Comparison of ENCODE assay signal across 25 cellular contexts in the genomic region with DNA sequence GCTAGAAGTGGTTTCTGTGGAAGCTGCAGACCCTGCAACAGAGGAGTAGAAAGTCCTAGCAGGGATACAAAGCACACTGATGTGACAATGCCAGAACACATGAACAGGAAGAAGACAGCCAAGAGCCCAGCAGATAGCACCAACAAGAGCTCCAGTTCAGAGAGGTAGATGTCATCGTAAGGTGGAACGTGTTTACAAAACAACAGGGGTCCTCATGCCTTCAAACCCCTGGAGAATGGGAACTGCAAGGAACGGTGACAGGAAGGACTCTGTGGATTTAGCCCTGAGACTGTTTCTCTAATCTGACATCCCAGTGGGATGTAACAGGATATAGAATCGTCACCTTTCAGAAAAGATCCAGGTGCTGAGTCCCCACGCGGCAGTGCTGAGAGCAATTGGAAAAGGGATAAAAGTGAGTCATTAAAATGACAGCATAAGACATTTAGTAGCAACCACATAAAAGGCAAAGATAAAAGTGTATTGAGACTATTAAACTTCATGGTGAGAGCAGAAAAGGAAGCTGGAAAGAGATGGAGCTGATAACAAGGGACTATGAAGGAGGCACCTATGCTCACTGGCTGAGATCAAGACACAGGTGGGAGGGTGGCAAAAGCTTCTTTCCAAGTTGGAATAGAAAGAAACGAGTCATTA.
"Had no signal": no experiment of that assay in that cellular context is flagged by ENCODE, and none has a peak within 500 bp of the region (broad histone marks: within the 10 kb centered on the region; RNA-seq: fewer than 3 reads in every experiment).

No MANE protein-coding gene starts in this region.

- DNase-seq: activated CD4-positive, alpha-beta T cell treated with anti-CD3 and anti-CD28 coated beads, Interleukin-2, amount 10 ng/mL, durations not matched to agents 7 days and 5 days; activated CD8-positive, alpha-beta T cell treated with anti-CD3 and anti-CD28 coated beads, Interleukin-2, amount 10 ng/mL, durations not matched to agents 7 days and 5 days; activated effector memory CD4-positive, alpha-beta T cell treated with anti-CD3 and anti-CD28 coated beads, Interleukin-2, amount 50 U/mL, for 16 hours; activated naive CD4-positive, alpha-beta T cell treated with anti-CD3 and anti-CD28 coated beads, Interleukin-2, amount 50 U/mL, for 16 hours; activated T-cell treated with anti-CD3 and anti-CD28 coated beads, Interleukin-2, amount 50 U/mL, for 24 hours; adrenal gland; cerebellar nuclear complex; cortex of kidney; gastrocnemius medialis; heart right ventricle; immature natural killer cell; kidney glomerular epithelial cell; left ventricle myocardium inferior; mammary epithelial cell; pancreas; stimulated activated CD4-positive, alpha-beta T cell treated with anti-CD3 and anti-CD28 coated beads, Interleukin-4, amount 100 ng/mL, for 1 hour; stimulated activated naive CD8-positive, alpha-beta T cell treated with anti-CD3 and anti-CD28 coated beads, Interleukin-15, amount 100 ng/mL, for 72 hours; transverse colon had no signal

- H3K9me3 ChIP-seq: adrenal gland, breast epithelium, gastrocnemius medialis, pancreas, suprapubic skin, transverse colon had no signal

- ATAC-seq: activated CD4-positive, CD25-positive, alpha-beta regulatory T cell treated with anti-CD3 and anti-CD28 coated beads, Interleukin-2, amount 50 U/mL, for 24 hours; activated CD8-positive, alpha-beta T cell treated with anti-CD3 and anti-CD28 coated beads, Interleukin-2, amount 10 ng/mL, durations not matched to agents 7 days and 5 days; gastrocnemius medialis; heart right ventricle; pancreas; sciatic nerve; stimulated activated naive CD8-positive, alpha-beta T cell treated with anti-CD3 and anti-CD28 coated beads, Interleukin-15, amount 100 ng/mL, for 72 hours had no signal

- H3K9me3 Mint-ChIP-seq: activated CD4-positive, alpha-beta T cell treated with anti-CD3 and anti-CD28 coated beads, Interleukin-2, amount 10 ng/mL, durations not matched to agents 7 days and 5 days; activated T-cell treated with anti-CD3 and anti-CD28 coated beads, Interleukin-2, amount 50 U/mL, for 24 hours; stimulated activated naive CD8-positive, alpha-beta T cell treated with anti-CD3 and anti-CD28 coated beads, Interleukin-15, amount 100 ng/mL, for 72 hours had no signal

- H3K4me1 Mint-ChIP-seq: immature natural killer cell, neural progenitor cell had no signal

- H3K4me1 ChIP-seq: adrenal gland, breast epithelium, gastrocnemius medialis, heart right ventricle, left ventricle myocardium inferior, pancreas, suprapubic skin, transverse colon had no signal

- H3K27me3 ChIP-seq: adrenal gland, breast epithelium, gastrocnemius medialis, neural progenitor cell, pancreas, suprapubic skin, transverse colon had no signal

- H3K36me3 ChIP-seq: adrenal gland, breast epithelium, gastrocnemius medialis, heart right ventricle, left ventricle myocardium inferior, neural progenitor cell, pancreas, suprapubic skin, transverse colon had no signal

- FAIRE-seq: astrocyte, pancreas had no signal

- H3K27ac Mint-ChIP-seq: activated CD4-positive, alpha-beta T cell treated with anti-CD3 and anti-CD28 coated beads, Interleukin-2, amount 10 ng/mL, durations not matched to agents 7 days and 5 days; activated CD8-positive, alpha-beta T cell treated with anti-CD3 and anti-CD28 coated beads, Interleukin-2, amount 10 ng/mL, durations not matched to agents 7 days and 5 days; activated T-cell treated with anti-CD3 and anti-CD28 coated beads, Interleukin-2, amount 50 U/mL, for 24 hours; immature natural killer cell; neural progenitor cell; stimulated activated naive CD8-positive, alpha-beta T cell treated with anti-CD3 and anti-CD28 coated beads, Interleukin-15, amount 100 ng/mL, for 72 hours had no signal

- H3K4me3 Mint-ChIP-seq: activated CD4-positive, alpha-beta T cell treated with anti-CD3 and anti-CD28 coated beads, Interleukin-2, amount 10 ng/mL, durations not matched to agents 7 days and 5 days; activated CD8-positive, alpha-beta T cell treated with anti-CD3 and anti-CD28 coated beads, Interleukin-2, amount 10 ng/mL, durations not matched to agents 7 days and 5 days; activated T-cell treated with anti-CD3 and anti-CD28 coated beads, Interleukin-2, amount 50 U/mL, for 24 hours; immature natural killer cell; neural progenitor cell; stimulated activated naive CD8-positive, alpha-beta T cell treated with anti-CD3 and anti-CD28 coated beads, Interleukin-15, amount 100 ng/mL, for 72 hours had no signal

- H3K4me2 ChIP-seq: neural progenitor cell, smooth muscle cell had no signal

- H3K27ac ChIP-seq: adrenal gland, breast epithelium, gastrocnemius medialis, heart right ventricle, left ventricle myocardium inferior, neural progenitor cell, pancreas, suprapubic skin, transverse colon had no signal

- H2AFZ ChIP-seq: neural progenitor cell had no signal

- H3K36me3 Mint-ChIP-seq: immature natural killer cell, neural progenitor cell had no signal

- H3K4me3 ChIP-seq: adrenal gland, breast epithelium, gastrocnemius medialis, heart right ventricle, left ventricle myocardium inferior, neural progenitor cell, pancreas, smooth muscle cell, suprapubic skin, transverse colon had no signal
